19 cellular contexts compared by ENCODE assay signal in genomic region chr14:97290065-97290464, GRCh38.
A peak's percentile ranks its signal among the peaks of the same experiment; 100 is the strongest.
DNase-seq lines count a peak whose midpoint lies in the region; ATAC-seq and TF ChIP-seq lines count a peak whose summit lies in the region.
"Had no signal": no experiment of that assay in that cellular context is flagged by ENCODE, and none has a peak within 500 bp of the region (broad histone marks: within the 10 kb centered on the region; RNA-seq: fewer than 3 reads in every experiment).

No MANE protein-coding gene starts in this region.

- 13 to 52% methylated on average over 4 of the region's 4 CpGs for WGBS in sigmoid colon, 2 donors

- no peak for DNase-seq in effector memory CD8-positive, alpha-beta T cell
- DNase-seq in stimulated activated naive B cell treated with anti-CD40 and anti-IgM and Interleukin-4, amounts not matched to agents 10 μg/mL and 1 μg/mL and 100 μg/mL, for 72 hours, result no peak
- no peak for DNase-seq in activated CD4-positive, alpha-beta T cell treated with anti-CD3 and anti-CD28 coated beads for 4 hours
- DNase-seq in sigmoid colon, result no peak
- no peak for DNase-seq in NOMO-1 treated with dmso at 0.1 percent for 144 hours (lab: John Stamatoyannopoulos, UW; ENCODE audit: unreplicated experiment)
- DNase-seq: CD4-positive, CD25-positive, alpha-beta regulatory T cell; COR-L47; DMS79; Kasumi-1; NCI-H1417; NCI-H187; NCI-H2107; NCI-H446 treated with DMSO at 0.1 percent for 48 hours; NCI-H526 treated with DMSO at 0.1 percent for 48 hours had no signal

- H3K27me3 Mint-ChIP-seq in effector memory CD8-positive, alpha-beta T cell, result peaks cover 24 to 29% of the 10 kb centered on the region in 2 donors
- peaks cover 22 to 31% of the 10 kb centered on the region in 2 donors for H3K27me3 Mint-ChIP-seq in stimulated activated naive B cell treated with anti-CD40 and anti-IgM and Interleukin-4, amounts not matched to agents 10 μg/mL and 1 μg/mL and 100 μg/mL, for 72 hours

- H3K27ac ChIP-seq in sigmoid colon, result no peak overlapping the region
- H3K27ac ChIP-seq: SJSA1 had no signal

- TF ChIP-seq EP300 in sigmoid colon (IDR thresholded peaks at IDR 0.05), result no peak

- no peaks in the 10 kb centered on the region for H3K36me3 ChIP-seq in sigmoid colon
- H3K36me3 ChIP-seq: SJSA1 had no signal

- peak overlapping the region in 1 of 2 donors; percentile 30 for H3K27ac Mint-ChIP-seq in effector memory CD8-positive, alpha-beta T cell
- no peak overlapping the region for H3K27ac Mint-ChIP-seq in stimulated activated naive B cell treated with anti-CD40 and anti-IgM and Interleukin-4, amounts not matched to agents 10 μg/mL and 1 μg/mL and 100 μg/mL, for 72 hours
- H3K27ac Mint-ChIP-seq: CD4-positive, CD25-positive, alpha-beta regulatory T cell had no signal

- H3K4me3 ChIP-seq in sigmoid colon, result no peak overlapping the region
- H3K4me3 ChIP-seq: SJSA1 had no signal

- H3K36me3 Mint-ChIP-seq in effector memory CD8-positive, alpha-beta T cell (ENCODE audit: insufficient read depth), result no peaks in the 10 kb centered on the region
- H3K36me3 Mint-ChIP-seq in stimulated activated naive B cell treated with anti-CD40 and anti-IgM and Interleukin-4, amounts not matched to agents 10 μg/mL and 1 μg/mL and 100 μg/mL, for 72 hours, result no peaks in the 10 kb centered on the region
- H3K36me3 Mint-ChIP-seq: CD4-positive, CD25-positive, alpha-beta regulatory T cell had no signal

- H3K9me3 Mint-ChIP-seq in effector memory CD8-positive, alpha-beta T cell, result peaks cover 0 to 3% of the 10 kb centered on the region in 2 donors
- peaks cover 3 to 4% of the 10 kb centered on the region in 2 donors for H3K9me3 Mint-ChIP-seq in stimulated activated naive B cell treated with anti-CD40 and anti-IgM and Interleukin-4, amounts not matched to agents 10 μg/mL and 1 μg/mL and 100 μg/mL, for 72 hours

- peak overlapping the region in 1 of 2 donors; percentile 23 for H3K4me3 Mint-ChIP-seq in effector memory CD8-positive, alpha-beta T cell
- H3K4me3 Mint-ChIP-seq in stimulated activated naive B cell treated with anti-CD40 and anti-IgM and Interleukin-4, amounts not matched to agents 10 μg/mL and 1 μg/mL and 100 μg/mL, for 72 hours, result no peak overlapping the region
- H3K4me3 Mint-ChIP-seq: CD4-positive, CD25-positive, alpha-beta regulatory T cell had no signal

- ATAC-seq in GM18867 (IDR thresholded peaks at IDR 0.05; ENCODE audit: unreplicated experiment), result peak; percentile 82
- ATAC-seq in HG02763 (IDR thresholded peaks at IDR 0.05; ENCODE audit: unreplicated experiment), result peak; percentile 70
- ATAC-seq in effector memory CD8-positive, alpha-beta T cell (replicated peaks), result peak; percentile 51
- ATAC-seq in stimulated activated naive B cell treated with anti-CD40 and anti-IgM and Interleukin-4, amounts not matched to agents 10 μg/mL and 1 μg/mL and 100 μg/mL, for 72 hours (replicated peaks), result peak; percentile 25 to 42
- ATAC-seq: HCT116, Right ventricle myocardium inferior had no signal

- no peaks in the 10 kb centered on the region for H3K4me1 ChIP-seq in sigmoid colon

- no peaks in the 10 kb centered on the region for H3K27me3 ChIP-seq in sigmoid colon
- H3K27me3 ChIP-seq: SJSA1 had no signal

- no peak for TF ChIP-seq POLR2A in sigmoid colon (IDR thresholded peaks at IDR 0.05)

- peaks cover 14 to 19% of the 10 kb centered on the region in 2 donors for H3K4me1 Mint-ChIP-seq in effector memory CD8-positive, alpha-beta T cell (ENCODE audit: low read depth in 2 of 2)
- H3K4me1 Mint-ChIP-seq in stimulated activated naive B cell treated with anti-CD40 and anti-IgM and Interleukin-4, amounts not matched to agents 10 μg/mL and 1 μg/mL and 100 μg/mL, for 72 hours, result peaks cover 7 to 12% of the 10 kb centered on the region in 2 donors

- intact Hi-C loops in sigmoid colon (cut with DNase I), result no loop called here

- TF ChIP-seq CTCF in sigmoid colon (IDR thresholded peaks at IDR 0.05), result no peak

- no peaks in the 10 kb centered on the region for H3K9me3 ChIP-seq in sigmoid colon
- H3K9me3 ChIP-seq: SJSA1 had no signal
